Comparison of ENCODE assay signal across 16 cellular contexts in the genomic region with DNA sequence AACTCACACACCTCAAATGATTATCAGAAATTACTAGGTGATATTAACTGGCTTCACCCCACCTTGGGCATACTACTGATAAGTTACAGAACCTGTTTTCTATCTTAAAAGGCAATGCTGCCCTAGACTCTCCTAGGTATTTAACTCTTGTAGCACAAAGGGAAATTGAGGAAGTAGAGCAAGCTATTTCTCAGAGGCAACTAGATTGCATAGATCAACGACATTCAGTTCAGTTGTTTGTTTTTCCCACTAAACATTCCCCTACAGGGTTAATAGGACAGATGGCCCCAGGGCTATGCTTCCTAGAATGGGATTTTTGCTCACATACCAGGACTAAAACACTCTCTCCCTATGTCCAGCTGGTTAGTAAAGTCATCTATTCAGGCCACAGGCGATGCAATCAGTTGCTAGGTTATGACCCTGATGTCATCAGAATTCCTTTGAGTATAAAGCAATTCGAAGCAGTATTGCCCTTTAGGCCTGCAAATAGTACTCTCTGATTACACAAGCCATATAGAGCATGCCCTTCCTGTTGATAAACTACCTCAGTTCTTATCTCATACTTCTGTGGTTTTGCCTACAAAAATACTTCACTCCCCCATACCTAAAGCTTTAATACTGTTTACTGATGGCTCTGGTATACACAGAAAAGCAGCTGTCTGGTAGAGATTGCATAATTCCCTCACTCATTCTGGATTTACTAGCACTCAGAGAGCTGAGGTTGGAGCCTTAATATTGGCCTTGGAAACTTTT.
DNase-seq lines count a peak whose midpoint lies in the region; ATAC-seq and TF ChIP-seq lines count a peak whose summit lies in the region.
"Had no signal": no experiment of that assay in that cellular context is flagged by ENCODE, and none has a peak within 500 bp of the region (broad histone marks: within the 10 kb centered on the region; RNA-seq: fewer than 3 reads in every experiment).

No MANE protein-coding gene starts in this region.

- H3K4me1 ChIP-seq in HEK293 (ENCODE audit: control insufficient read depth, insufficient read depth, low read length): no peaks in the 10 kb centered on the region
- H3K4me1 ChIP-seq: left ventricle myocardium inferior had no signal

- no peak overlapping the region for H3K27ac ChIP-seq in HEK293 (ENCODE audit: extremely low read depth, low read depth, low read length)
- H3K27ac ChIP-seq: left ventricle myocardium inferior had no signal

- ATAC-seq in HG02610 (IDR thresholded peaks at IDR 0.05; ENCODE audit: unreplicated experiment): no peak
- ATAC-seq: activated naive CD8-positive, alpha-beta T cell treated with anti-CD3 and anti-CD28 coated beads, Interleukin-2, amount 50 U/mL, for 24 hours; sciatic nerve; stimulated activated memory B cell treated with anti-CD40 and anti-IgM and Interleukin-4, amounts not matched to agents 10 μg/mL and 1 μg/mL and 100 μg/mL, for 72 hours had no signal

- no peak for TF ChIP-seq CTCF in HEK293 (tag by site-specific recombination; IDR thresholded peaks at IDR 0.05)
- no peak for TF ChIP-seq CTCF in fibroblast of the aortic adventitia (IDR thresholded peaks at IDR 0.05; ENCODE audit: insufficient read depth, low read length)

- CTCF ChIA-PET in HEK293 (lab: Yijun Ruan, JAX): no interaction called here

- H3K9me3 ChIP-seq in HEK293 (ENCODE audit: control insufficient read depth, insufficient read depth, low read depth, low read length): no peaks in the 10 kb centered on the region

- POLR2A ChIA-PET in HEK293 (lab: Yijun Ruan, JAX): interaction anchor here (0.5 kb wide), 1 partner anchor 227 kb away, joined by 3 read pairs; no protein-coding TSS in a partner anchor

- peak; percentile 28 for DNase-seq in RKO (ENCODE audit: low spot score)
- peak; percentile 3 for DNase-seq in fibroblast of the aortic adventitia (ENCODE audit: low read depth)
- peak; percentile 26 for DNase-seq in renal cortical epithelial cell (ENCODE audit: low read depth)
- DNase-seq in NCI-H2196 (lab: John Stamatoyannopoulos, UW; ENCODE audit: unreplicated experiment): no peak
- no peak for DNase-seq in C1 segment of cervical spinal cord (lab: John Stamatoyannopoulos, UW)
- DNase-seq: activated CD4-positive, CD25-positive, alpha-beta regulatory T cell treated with anti-CD3 and anti-CD28 coated beads, Interleukin-2, amount 50 U/mL, for 72 hours; activated naive CD8-positive, alpha-beta T cell treated with anti-CD3 and anti-CD28 coated beads, Interleukin-2, amount 50 U/mL, for 24 hours; activated T-cell treated with anti-CD3 and anti-CD28 coated beads for 4 hours; CD4-positive, CD25-positive, alpha-beta regulatory T cell; GDM1; left ventricle myocardium inferior; NCI-H1436 had no signal

- no peaks in the 10 kb centered on the region for H3K36me3 ChIP-seq in HEK293 (ENCODE audit: control insufficient read depth in 2 of 2, insufficient read depth in 1 of 2, low read length in 2 of 2)
- H3K36me3 ChIP-seq: left ventricle myocardium inferior had no signal

- H3K4me3 ChIP-seq in HEK293 (ENCODE audit: low read depth, low read length) (no peak overlapping the region), fibroblast of the aortic adventitia (ENCODE audit: low read depth, low read length) (no peak overlapping the region)
- H3K4me3 ChIP-seq: left ventricle myocardium inferior had no signal

TF ChIP-seq in HEK293, 187 proteins besides CTCF, POLR2A, EP300 and RAD21:
- TF ChIP-seq SETDB1 (IDR thresholded peaks at IDR 0.05; ENCODE audit: insufficient read length, low read length) (peak; percentile 97), ZNF16 (tag by site-specific recombination; IDR thresholded peaks at IDR 0.05; ENCODE audit: low read depth) (no peak), TRIM28 (IDR thresholded peaks at IDR 0.05; ENCODE audit: borderline replicate concordance, low read length) (peak; percentile 91; the same call in 1 of the 2 replicates)
- TF ChIP-seq, protein P1, sequence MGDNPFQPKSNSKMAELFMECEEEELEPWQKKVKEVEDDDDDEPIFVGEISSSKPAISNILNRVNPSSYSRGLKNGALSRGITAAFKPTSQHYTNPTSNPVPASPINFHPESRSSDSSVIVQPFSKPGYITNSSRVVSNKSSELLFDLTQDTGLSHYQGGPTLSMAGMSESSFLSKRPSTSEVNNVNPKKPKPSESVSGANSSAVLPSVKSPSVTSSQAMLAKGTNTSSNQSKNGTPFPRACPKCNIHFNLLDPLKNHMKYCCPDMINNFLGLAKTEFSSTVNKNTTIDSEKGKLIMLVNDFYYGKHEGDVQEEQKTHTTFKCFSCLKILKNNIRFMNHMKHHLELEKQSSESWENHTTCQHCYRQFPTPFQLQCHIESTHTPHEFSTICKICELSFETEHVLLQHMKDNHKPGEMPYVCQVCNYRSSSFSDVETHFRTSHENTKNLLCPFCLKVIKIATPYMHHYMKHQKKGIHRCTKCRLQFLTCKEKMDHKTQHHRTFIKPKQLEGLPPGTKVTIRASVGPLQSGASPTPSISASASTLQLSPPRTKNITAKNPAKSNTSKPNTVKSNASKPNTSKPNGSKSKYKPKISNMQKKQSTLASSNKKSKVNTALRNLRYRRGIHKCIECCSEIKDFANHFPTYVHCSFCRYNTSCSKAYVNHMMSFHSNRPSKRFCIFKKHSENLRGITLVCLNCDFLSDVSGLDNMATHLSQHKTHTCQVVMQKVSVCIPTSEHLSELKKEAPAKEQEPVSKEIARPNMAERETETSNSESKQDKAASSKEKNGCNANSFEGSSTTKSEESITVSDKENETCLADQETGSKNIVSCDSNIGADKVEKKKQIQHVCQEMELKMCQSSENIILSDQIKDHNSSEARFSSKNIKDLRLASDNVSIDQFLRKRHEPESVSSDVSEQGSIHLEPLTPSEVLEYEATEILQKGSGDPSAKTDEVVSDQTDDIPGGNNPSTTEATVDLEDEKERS (tag by site-specific recombination; IDR thresholded peaks at IDR 0.05): no peak

Comparison
In these comparisons a context has a peak if more than half of its experiments do, and no peak if none do; other contexts are left out.
1. DNase-seq: peak in RKO (single experiment), fibroblast of the aortic adventitia (single experiment) and renal cortical epithelial cell (single experiment); none in NCI-H2196 (single experiment) and C1 segment of cervical spinal cord (0 of 14).